ENCODE assay signal across 24 cellular contexts in the genomic region with DNA sequence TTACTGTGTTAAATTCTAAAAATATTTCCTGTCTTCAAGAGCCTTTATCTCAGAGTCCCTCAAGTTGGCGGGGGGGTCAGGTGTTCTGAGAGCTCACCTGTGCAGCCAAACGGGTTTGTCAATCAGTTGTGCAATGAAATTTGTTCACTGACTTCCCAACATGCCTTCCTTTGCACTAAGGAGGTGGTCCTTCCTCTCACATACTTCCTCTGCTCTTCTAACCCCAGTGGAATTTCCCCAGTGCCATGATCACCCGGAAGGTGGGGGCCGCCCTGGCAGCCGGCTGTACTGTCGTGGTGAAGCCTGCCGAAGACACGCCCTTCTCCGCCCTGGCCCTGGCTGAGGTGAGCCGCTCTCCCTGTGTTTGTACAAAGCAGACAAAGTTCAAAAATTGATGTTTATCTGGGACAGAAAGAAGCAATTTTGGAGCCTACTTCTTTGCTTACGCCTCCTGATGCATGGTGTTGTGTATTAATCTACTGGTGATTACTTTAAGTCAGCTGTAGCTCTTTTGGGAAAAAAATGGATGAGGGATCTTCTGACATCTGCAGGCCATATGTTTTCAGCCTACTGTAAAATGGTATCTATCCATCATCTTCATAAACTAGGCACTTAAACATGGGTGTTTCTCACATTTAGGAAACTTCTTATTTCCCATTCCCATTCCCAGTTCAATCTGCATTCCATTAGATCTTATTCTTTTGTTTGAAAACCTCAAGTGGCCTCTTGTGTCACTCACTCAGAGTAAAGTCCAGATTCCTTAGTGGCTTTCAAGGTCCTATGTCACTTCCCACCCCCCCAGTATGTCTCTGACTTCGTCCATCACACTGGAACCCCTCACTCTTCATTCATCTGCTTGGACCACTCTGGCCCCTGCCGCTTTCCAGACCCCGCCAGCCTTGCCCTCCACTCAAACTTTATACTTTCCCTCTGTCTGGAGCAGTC. TPM values are rescaled to one million over a fixed set of nuclear protein-coding genes. Genes with fewer than 3 reads are reported as not detected.
DNase-seq lines count a peak whose midpoint lies in the region; ATAC-seq and TF ChIP-seq lines count a peak whose summit lies in the region.
"Had no signal": no experiment of that assay in that cellular context is flagged by ENCODE, and none has a peak within 500 bp of the region (broad histone marks: within the 10 kb centered on the region; RNA-seq: fewer than 3 reads in every experiment).

No MANE protein-coding gene starts in this region.

- H3K27ac Mint-ChIP-seq in memory B cell (peak overlapping the region; percentile 4), neural progenitor cell (no peak overlapping the region)
- H3K27ac Mint-ChIP-seq: activated CD8-positive, alpha-beta T cell treated with anti-CD3 and anti-CD28 coated beads for 36 hours; effector memory CD8-positive, alpha-beta T cell; immature natural killer cell; natural killer cell treated with Interleukin-12 subunit alpha and Interleukin-12 subunit beta and Interleukin-15 and Interleukin-18, amount 100 ng/mL, for 72 hours had no signal

- ATAC-seq in left ventricle myocardium superior (no peak), memory B cell (ENCODE audit: low read depth) (no peak), body of pancreas (no peak)
- ATAC-seq: activated CD8-positive, alpha-beta T cell treated with anti-CD3 and anti-CD28 coated beads for 36 hours; activated T-cell treated with anti-CD3 and anti-CD28 coated beads, Interleukin-2, amount 50 U/mL, for 4 hours; effector memory CD8-positive, alpha-beta T cell; natural killer cell treated with Interleukin-12 subunit alpha and Interleukin-12 subunit beta and Interleukin-15 and Interleukin-18, amount 100 ng/mL, for 72 hours had no signal

- no peak overlapping the region for H3K4me2 ChIP-seq in neural progenitor cell

- H4K20me1 ChIP-seq in neural progenitor cell (ENCODE audit: low read depth), result no peaks in the 10 kb centered on the region

- no peaks in the 10 kb centered on the region for H3K27me3 Mint-ChIP-seq in memory B cell
- H3K27me3 Mint-ChIP-seq in neural progenitor cell (ENCODE audit: insufficient read depth, low read depth), result no peaks in the 10 kb centered on the region
- H3K27me3 Mint-ChIP-seq: activated CD8-positive, alpha-beta T cell treated with anti-CD3 and anti-CD28 coated beads for 36 hours; effector memory CD8-positive, alpha-beta T cell; natural killer cell treated with Interleukin-12 subunit alpha and Interleukin-12 subunit beta and Interleukin-15 and Interleukin-18, amount 100 ng/mL, for 72 hours had no signal

- H3K4me1 Mint-ChIP-seq in memory B cell (peaks cover 5% of the 10 kb centered on the region), neural progenitor cell (no peaks in the 10 kb centered on the region)
- H3K4me1 Mint-ChIP-seq: immature natural killer cell had no signal

- no peak for TF ChIP-seq CTCF in right atrium auricular region (IDR thresholded peaks at IDR 0.05)
- no peak for TF ChIP-seq CTCF in colonic mucosa (IDR thresholded peaks at IDR 0.05)
- TF ChIP-seq CTCF in body of pancreas (IDR thresholded peaks at IDR 0.05), result no peak
- TF ChIP-seq CTCF in neural progenitor cell (IDR thresholded peaks at IDR 0.05), result no peak

- no peaks in the 10 kb centered on the region for H3F3A ChIP-seq in neural progenitor cell (ENCODE audit: low read depth)

- no peak overlapping the region for H3K4me3 ChIP-seq in right atrium auricular region
- no peak overlapping the region for H3K4me3 ChIP-seq in colonic mucosa
- no peak overlapping the region for H3K4me3 ChIP-seq in body of pancreas
- H3K4me3 ChIP-seq in neural progenitor cell, result no peak overlapping the region
- H3K4me3 ChIP-seq: ascending aorta, SJSA1, uterus had no signal

- 86 to 97% methylated on average over 14 of the region's 14 CpGs for WGBS in body of pancreas, 2 donors

- no peak for TF ChIP-seq POLR2A in body of pancreas (IDR thresholded peaks at IDR 0.05)

- peaks cover 28% of the 10 kb centered on the region for H3K36me3 ChIP-seq in right atrium auricular region
- no peaks in the 10 kb centered on the region for H3K36me3 ChIP-seq in colonic mucosa
- H3K36me3 ChIP-seq in body of pancreas (replicated peaks in 1 of 2; ENCODE audit: insufficient read depth in 1 of 2, low read depth in 2 of 2), result no peaks in the 10 kb centered on the region
- H3K36me3 ChIP-seq in neural progenitor cell, result no peaks in the 10 kb centered on the region
- H3K36me3 ChIP-seq: SJSA1, uterus had no signal

- intact Hi-C loops in left ventricle myocardium superior (cut with micrococcal nuclease) (no loop called here), colonic mucosa (cut with DNase I) (no loop called here), body of pancreas (cut with DNase I) (no loop called here)

- H3K36me3 Mint-ChIP-seq in memory B cell (peaks cover 47% of the 10 kb centered on the region), neural progenitor cell (peaks cover 32% of the 10 kb centered on the region)

- H3K27ac ChIP-seq in right atrium auricular region (no peak overlapping the region), colonic mucosa (no peak overlapping the region), body of pancreas (no peak overlapping the region), neural progenitor cell (no peak overlapping the region)
- H3K27ac ChIP-seq: ascending aorta, SJSA1, uterus had no signal

- H3K4me1 ChIP-seq in right atrium auricular region (no peaks in the 10 kb centered on the region), colonic mucosa (no peaks in the 10 kb centered on the region), body of pancreas (no peaks in the 10 kb centered on the region), neural progenitor cell (no peaks in the 10 kb centered on the region)
- H3K4me1 ChIP-seq: ascending aorta, SJSA1, uterus had no signal

- H3K9me3 Mint-ChIP-seq in memory B cell (peaks cover 2% of the 10 kb centered on the region), neural progenitor cell (peaks cover 7% of the 10 kb centered on the region)
- H3K9me3 Mint-ChIP-seq: activated T-cell treated with anti-CD3 and anti-CD28 coated beads, Interleukin-2, amount 50 U/mL, for 4 hours; effector memory CD8-positive, alpha-beta T cell; immature natural killer cell; natural killer cell treated with Interleukin-12 subunit alpha and Interleukin-12 subunit beta and Interleukin-15 and Interleukin-18, amount 100 ng/mL, for 72 hours had no signal

- H3K4me3 Mint-ChIP-seq in memory B cell, result no peak overlapping the region
- H3K4me3 Mint-ChIP-seq in neural progenitor cell, result no peak overlapping the region
- H3K4me3 Mint-ChIP-seq: activated CD8-positive, alpha-beta T cell treated with anti-CD3 and anti-CD28 coated beads for 36 hours; activated T-cell treated with anti-CD3 and anti-CD28 coated beads, Interleukin-2, amount 50 U/mL, for 4 hours; effector memory CD8-positive, alpha-beta T cell; immature natural killer cell; natural killer cell treated with Interleukin-12 subunit alpha and Interleukin-12 subunit beta and Interleukin-15 and Interleukin-18, amount 100 ng/mL, for 72 hours had no signal

- DNase-seq in right atrium auricular region (ENCODE audit: low spot score) (peak; percentile 32), left ventricle myocardium superior (no peak), colonic mucosa (peak; percentile 82), memory B cell (ENCODE audit: low spot score in 2 of 2) (no peak), body of pancreas (no peak), NCI-H226 (no peak), DMS53 treated with DMSO at 0.1 percent for 48 hours (lab: John Stamatoyannopoulos, UW; ENCODE audit: unreplicated experiment) (no peak), neural progenitor cell (ENCODE audit: low spot score) (no peak)
- DNase-seq: activated CD8-positive, alpha-beta T cell treated with anti-CD3 and anti-CD28 coated beads for 36 hours; activated naive CD4-positive, alpha-beta T cell treated with anti-CD3 and anti-CD28 coated beads, Interleukin-2, amount 50 U/mL, for 16 hours; activated T-cell treated with anti-CD3 and anti-CD28 coated beads, Interleukin-2, amount 50 U/mL, for 4 hours; C1 segment of cervical spinal cord; DMS153; effector memory CD8-positive, alpha-beta T cell; immature natural killer cell; KBM-7; mesenchymal stem cell; NCI-H2029; NCI-H524; posterior cingulate gyrus; uterus had no signal

- H3K27me3 ChIP-seq in right atrium auricular region (no peaks in the 10 kb centered on the region), colonic mucosa (no peaks in the 10 kb centered on the region), body of pancreas (no peaks in the 10 kb centered on the region), neural progenitor cell (no peaks in the 10 kb centered on the region)
- H3K27me3 ChIP-seq: ascending aorta, SJSA1, uterus had no signal

- H3K79me2 ChIP-seq in neural progenitor cell (ENCODE audit: low read depth), result no peaks in the 10 kb centered on the region

- H3K9me3 ChIP-seq in right atrium auricular region (peaks cover 0 to 3% of the 10 kb centered on the region in 2 donors), colonic mucosa (no peaks in the 10 kb centered on the region), body of pancreas (no peaks in the 10 kb centered on the region), neural progenitor cell (ENCODE audit: low read depth) (no peaks in the 10 kb centered on the region)
- H3K9me3 ChIP-seq: ascending aorta, SJSA1, uterus had no signal

- H2AFZ ChIP-seq in neural progenitor cell (replicated peaks), result no peak overlapping the region

- H3K9ac ChIP-seq in colonic mucosa (ENCODE audit: low read depth in 2 of 2, low read length in 2 of 2) (no peak overlapping the region), neural progenitor cell (no peak overlapping the region)

RNA-seq across cellular contexts. Expression of a gene that starts 10.1 kb away (rescaled TPM):
- total RNA-seq in right atrium auricular region, result 1 to 10 TPM; 5.0 to 10.0 TPM
- 31.2 TPM for total RNA-seq in left ventricle myocardium superior
- total RNA-seq in colonic mucosa, result 10 to 100 TPM; 12.2 to 16.4 TPM
- 1 to 10 TPM; 4.4 to 8.2 TPM for total RNA-seq in body of pancreas
- total RNA-seq in neural progenitor cell (ENCODE audit: low replicate concordance), result 3.5 and 10.8 TPM in 2 replicates

RNA-seq across cellular contexts. Expression of a gene that starts 15.5 kb away (rescaled TPM):
- total RNA-seq in right atrium auricular region (under 1 TPM; 0.33 to 0.71 TPM), left ventricle myocardium superior (1.1 TPM), colonic mucosa (under 1 TPM; 0.84 to 0.88 TPM), body of pancreas (1 to 10 TPM in 1 of 2 donors, under 1 TPM in 1; 0.66 to 2.6 TPM), neural progenitor cell (ENCODE audit: low replicate concordance) (4.2 and 8.3 TPM in 2 replicates)

Comparison
In these comparisons a context has a peak if more than half of its experiments do, and no peak if none do; other contexts are left out.
1. DNase-seq: peak in right atrium auricular region (single experiment) and colonic mucosa (single experiment); none in left ventricle myocardium superior (single experiment), memory B cell (0 of 2), body of pancreas (0 of 4), NCI-H226 (single experiment), DMS53 treated with DMSO at 0.1 percent for 48 hours (single experiment) and neural progenitor cell (single experiment).